ENCODE assay signal across 20 cellular contexts in the genomic region with DNA sequence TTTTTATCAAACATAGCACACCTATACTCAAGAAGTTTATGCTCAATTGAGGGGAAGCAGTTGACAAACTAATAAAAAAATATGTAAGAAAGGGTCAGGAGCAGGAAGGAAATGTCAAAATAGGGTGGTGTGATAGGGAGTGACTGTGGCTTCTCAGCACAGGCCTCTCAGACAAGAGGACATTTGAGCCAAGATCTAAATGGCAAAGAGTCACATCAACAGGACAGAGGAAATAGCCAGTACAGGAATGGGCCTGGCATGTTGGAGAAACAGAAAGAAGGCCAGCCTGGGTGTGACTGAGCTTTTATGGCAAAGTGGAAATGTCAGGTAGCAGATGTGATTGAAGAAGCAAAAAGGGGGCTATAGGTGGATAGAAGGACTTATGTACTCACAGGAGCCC.
"Had no signal": no experiment of that assay in that cellular context is flagged by ENCODE, and none has a peak within 500 bp of the region (broad histone marks: within the 10 kb centered on the region; RNA-seq: fewer than 3 reads in every experiment).

No MANE protein-coding gene starts in this region.

- DNase-seq: stimulated activated CD4-positive, alpha-beta T cell treated with anti-CD3 and anti-CD28 coated beads, Interleukin-2, amount 100 ng/mL, for 48 hours; stimulated activated CD4-positive, alpha-beta T cell treated with anti-CD3 and anti-CD28 coated beads, Interleukin-4, amount 100 ng/mL, for 1 hour; stimulated activated CD4-positive, alpha-beta T cell treated with anti-CD3 and anti-CD28 coated beads, Interleukin-4, amount 100 ng/mL, for 24 hours; stimulated activated CD4-positive, alpha-beta T cell treated with anti-CD3 and anti-CD28 coated beads, Interleukin-4, amount 100 ng/mL, for 4 hours; stimulated activated CD8-positive, alpha-beta memory T cell treated with anti-CD3 and anti-CD28 coated beads, Interleukin-4, amount 100 ng/mL, for 48 hours; stimulated activated naive B cell treated with anti-CD40 and anti-IgM and Interleukin-4, amounts not matched to agents 10 μg/mL and 1 μg/mL and 100 μg/mL, for 72 hours; stimulated activated naive CD4-positive, alpha-beta T cell; stimulated activated naive CD4-positive, alpha-beta T cell treated with Interleukin-2 at 50 U/mL for 16 hours; stimulated activated naive CD8-positive, alpha-beta T cell treated with anti-CD3 and anti-CD28 coated beads, Interleukin-15, amount 100 ng/mL, for 72 hours; stimulated activated naive CD8-positive, alpha-beta T cell treated with anti-CD3 and anti-CD28 coated beads, Interleukin-15, Interleukin-2, amounts not matched to agents 100 U/mL and 50 U/mL, for 24 hours; stomach; substantia nigra; testis; thyroid gland; tibial artery; transverse colon; trophoblast cell; upper lobe of left lung; upper lobe of right lung; uterus had no signal
